In the genomic region with DNA sequence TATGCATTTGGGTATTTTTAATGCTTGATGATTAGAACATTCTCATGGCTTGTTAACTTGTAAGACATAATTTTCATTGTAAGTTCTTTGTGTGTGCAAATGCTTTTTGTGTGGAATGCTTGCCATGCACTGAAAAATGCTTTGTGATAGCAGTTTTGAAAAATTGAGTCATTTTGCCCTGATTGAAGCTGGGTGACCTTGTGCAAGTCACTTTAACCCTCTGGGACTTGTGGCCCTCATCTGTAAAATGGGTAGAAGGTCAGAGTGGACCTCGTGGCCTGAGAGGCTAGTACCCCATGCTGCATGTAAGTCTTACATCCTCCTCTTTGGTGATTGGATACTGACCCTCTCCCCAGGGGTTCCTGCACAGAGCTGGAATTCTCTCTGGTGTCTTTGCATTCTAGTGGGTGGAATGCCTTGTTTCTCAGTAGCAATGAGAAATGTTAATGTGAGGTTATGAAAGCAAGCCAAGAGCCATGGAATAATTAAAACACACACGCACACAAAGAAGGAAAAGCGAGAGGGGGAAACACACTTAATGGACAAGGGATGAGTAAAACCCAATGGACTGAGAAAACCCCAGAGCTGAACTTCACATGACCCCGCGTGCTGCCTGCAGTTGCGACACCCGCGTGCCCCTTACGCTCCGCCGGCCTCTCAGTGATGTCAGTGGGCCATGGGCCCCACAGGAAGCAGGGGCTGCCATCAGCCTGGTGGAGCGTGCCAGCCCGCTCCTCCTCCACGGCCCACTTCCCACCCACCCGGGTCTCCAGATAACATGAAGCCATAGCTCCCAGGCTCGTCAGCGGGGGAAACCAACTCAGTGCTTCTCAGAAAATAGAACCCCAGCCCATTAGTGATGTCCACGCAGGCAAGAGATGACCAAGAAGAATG, we compare ENCODE assay signal across 8 cellular contexts. TPM values are rescaled to one million over a fixed set of nuclear protein-coding genes. Genes with fewer than 3 reads are reported as not detected.
DNase-seq lines count a peak whose midpoint lies in the region; ATAC-seq and TF ChIP-seq lines count a peak whose summit lies in the region.

No MANE protein-coding gene starts in this region.

- peaks cover 15% of the 10 kb centered on the region for H3K9me3 Mint-ChIP-seq in activated CD4-positive, alpha-beta memory T cell treated with anti-CD3 and anti-CD28 coated beads, Interleukin-2, amount 10 ng/mL, durations not matched to agents 7 days and 5 days
- H3K9me3 Mint-ChIP-seq in activated CD4-positive, alpha-beta memory T cell treated with anti-CD3 and anti-CD28 coated beads for 36 hours, result peaks cover 8% of the 10 kb centered on the region
- H3K9me3 Mint-ChIP-seq in activated T-helper 17 cell treated with anti-CD3 and anti-CD28 coated beads, Interleukin-2, amount 50 U/mL, for 72 hours, result no peaks in the 10 kb centered on the region

- H3K4me3 ChIP-seq in upper lobe of left lung, result no peak overlapping the region

- H3K27ac ChIP-seq in upper lobe of left lung, result peak overlapping the region; percentile 42 to 66 (median 51)

- TF ChIP-seq POLR2A in upper lobe of left lung (IDR thresholded peaks at IDR 0.05), result peak in 1 of 4 donors; percentile 16

- ATAC-seq in HG03439 (IDR thresholded peaks at IDR 0.05; ENCODE audit: unreplicated experiment) (peak; percentile 39), left lobe of liver (peak; percentile 62), upper lobe of left lung (ENCODE audit: low FRiP score in 2 of 2) (peak in 1 of 2 donors; percentile 80)
- no peak for ATAC-seq in activated T-helper 17 cell treated with anti-CD3 and anti-CD28 coated beads, Interleukin-2, amount 50 U/mL, for 72 hours (replicated peaks)

- no peak for TF ChIP-seq CTCF in upper lobe of left lung (IDR thresholded peaks at IDR 0.05)

- peaks cover 82% of the 10 kb centered on the region for H3K36me3 Mint-ChIP-seq in activated CD4-positive, alpha-beta memory T cell treated with anti-CD3 and anti-CD28 coated beads, Interleukin-2, amount 10 ng/mL, durations not matched to agents 7 days and 5 days (ENCODE audit: low read depth)
- peaks cover 27% of the 10 kb centered on the region for H3K36me3 Mint-ChIP-seq in activated CD4-positive, alpha-beta memory T cell treated with anti-CD3 and anti-CD28 coated beads for 36 hours
- peaks cover 46% of the 10 kb centered on the region for H3K36me3 Mint-ChIP-seq in activated T-helper 17 cell treated with anti-CD3 and anti-CD28 coated beads, Interleukin-2, amount 50 U/mL, for 72 hours (ENCODE audit: low read depth)

- POLR2A ChIA-PET in activated CD4-positive, alpha-beta memory T cell treated with anti-CD3 and anti-CD28 coated beads, Interleukin-2, amount 10 ng/mL, durations not matched to agents 7 days and 5 days (lab: Charles Lee), result interaction anchor here (1.3 to 19.8 kb wide), 5 partner anchors 8 to 44 kb away, joined by 4 to 489 read pairs (median 8); partner anchors contain the start of gene SMAD3
- POLR2A ChIA-PET in activated CD4-positive, alpha-beta memory T cell treated with anti-CD3 and anti-CD28 coated beads for 36 hours (lab: Charles Lee), result interaction anchor here (1.5 kb wide), 1 partner anchor 12 kb away, joined by 4 read pairs; no protein-coding TSS in a partner anchor

- H3K27me3 Mint-ChIP-seq in activated CD4-positive, alpha-beta memory T cell treated with anti-CD3 and anti-CD28 coated beads, Interleukin-2, amount 10 ng/mL, durations not matched to agents 7 days and 5 days, result no peaks in the 10 kb centered on the region
- H3K27me3 Mint-ChIP-seq in activated CD4-positive, alpha-beta memory T cell treated with anti-CD3 and anti-CD28 coated beads for 36 hours, result no peaks in the 10 kb centered on the region
- H3K27me3 Mint-ChIP-seq in activated T-helper 17 cell treated with anti-CD3 and anti-CD28 coated beads, Interleukin-2, amount 50 U/mL, for 72 hours, result no peaks in the 10 kb centered on the region

- no peaks in the 10 kb centered on the region for H3K36me3 ChIP-seq in upper lobe of left lung

- 58 to 71% methylated on average over 18 of the region's 18 CpGs for WGBS in upper lobe of left lung, 2 donors

- CTCF ChIA-PET in activated CD4-positive, alpha-beta memory T cell treated with anti-CD3 and anti-CD28 coated beads, Interleukin-2, amount 10 ng/mL, durations not matched to agents 7 days and 5 days (lab: Charles Lee), result no interaction called here
- CTCF ChIA-PET in activated CD4-positive, alpha-beta memory T cell treated with anti-CD3 and anti-CD28 coated beads for 36 hours (lab: Charles Lee), result no interaction called here

- H3K9me3 ChIP-seq in upper lobe of left lung, result no peaks in the 10 kb centered on the region

- H3K4me1 Mint-ChIP-seq in activated CD4-positive, alpha-beta memory T cell treated with anti-CD3 and anti-CD28 coated beads, Interleukin-2, amount 10 ng/mL, durations not matched to agents 7 days and 5 days, result peaks cover 59% of the 10 kb centered on the region
- H3K4me1 Mint-ChIP-seq in activated CD4-positive, alpha-beta memory T cell treated with anti-CD3 and anti-CD28 coated beads for 36 hours (ENCODE audit: low read depth), result peaks cover 55% of the 10 kb centered on the region
- H3K4me1 Mint-ChIP-seq in activated T-helper 17 cell treated with anti-CD3 and anti-CD28 coated beads, Interleukin-2, amount 50 U/mL, for 72 hours, result peaks cover 64% of the 10 kb centered on the region

- no peak for DNase-seq in activated CD4-positive, alpha-beta memory T cell treated with anti-CD3 and anti-CD28 coated beads, Interleukin-2, amount 10 ng/mL, durations not matched to agents 7 days and 5 days
- DNase-seq in activated CD4-positive, alpha-beta memory T cell treated with anti-CD3 and anti-CD28 coated beads for 36 hours, result no peak
- DNase-seq in left lobe of liver (ENCODE audit: low spot score) (peak; percentile 61), upper lobe of left lung (peak; percentile 59 to 89), NCI-H526 (lab: John Stamatoyannopoulos, UW) (no peak)
- DNase-seq in activated CD8-positive, alpha-beta memory T cell treated with anti-CD3 and anti-CD28 coated beads for 24 hours, result no peak

- peak in 1 of 4 donors; percentile 77 for TF ChIP-seq EP300 in upper lobe of left lung (IDR thresholded peaks at IDR 0.05)

- intact Hi-C loops in activated CD4-positive, alpha-beta memory T cell treated with anti-CD3 and anti-CD28 coated beads for 36 hours (cut with micrococcal nuclease), result no loop called here

- no peaks in the 10 kb centered on the region for H3K27me3 ChIP-seq in upper lobe of left lung

- H3K27ac Mint-ChIP-seq in activated CD4-positive, alpha-beta memory T cell treated with anti-CD3 and anti-CD28 coated beads, Interleukin-2, amount 10 ng/mL, durations not matched to agents 7 days and 5 days, result peak overlapping the region; percentile 74
- H3K27ac Mint-ChIP-seq in activated CD4-positive, alpha-beta memory T cell treated with anti-CD3 and anti-CD28 coated beads for 36 hours, result no peak overlapping the region
- no peak overlapping the region for H3K27ac Mint-ChIP-seq in activated T-helper 17 cell treated with anti-CD3 and anti-CD28 coated beads, Interleukin-2, amount 50 U/mL, for 72 hours

- H3K4me3 Mint-ChIP-seq in activated CD4-positive, alpha-beta memory T cell treated with anti-CD3 and anti-CD28 coated beads, Interleukin-2, amount 10 ng/mL, durations not matched to agents 7 days and 5 days, result no peak overlapping the region
- H3K4me3 Mint-ChIP-seq in activated CD4-positive, alpha-beta memory T cell treated with anti-CD3 and anti-CD28 coated beads for 36 hours, result no peak overlapping the region
- H3K4me3 Mint-ChIP-seq in activated T-helper 17 cell treated with anti-CD3 and anti-CD28 coated beads, Interleukin-2, amount 50 U/mL, for 72 hours, result peak overlapping the region; percentile 55

- peaks cover 54 to 67% (median 62%) of the 10 kb centered on the region in 4 donors for H3K4me1 ChIP-seq in upper lobe of left lung

RNA-seq across cellular contexts. Expression of gene SMAD3, which starts 44.0 kb away (rescaled TPM):
- 100 to 1,000 TPM; 145 to 148 TPM for total RNA-seq in activated CD4-positive, alpha-beta memory T cell treated with anti-CD3 and anti-CD28 coated beads, Interleukin-2, amount 10 ng/mL, durations not matched to agents 7 days and 5 days
- 10 to 100 TPM; 50.2 to 50.5 TPM for total RNA-seq in activated CD4-positive, alpha-beta memory T cell treated with anti-CD3 and anti-CD28 coated beads for 36 hours
- total RNA-seq in activated T-helper 17 cell treated with anti-CD3 and anti-CD28 coated beads, Interleukin-2, amount 50 U/mL, for 72 hours, result 10 to 100 TPM; 57.0 to 94.9 TPM
- total RNA-seq in left lobe of liver (17.1 TPM), upper lobe of left lung (10 to 100 TPM; 31.7 to 44.5 (median 36.3) TPM)

Comparison
In these comparisons a context has a peak if more than half of its experiments do, and no peak if none do; other contexts are left out.
1. DNase-seq: peak in left lobe of liver (single experiment) and upper lobe of left lung (2 of 2); none in activated CD4-positive, alpha-beta memory T cell treated with anti-CD3 and anti-CD28 coated beads, Interleukin-2, amount 10 ng/mL, durations not matched to agents 7 days and 5 days (single experiment), activated CD4-positive, alpha-beta memory T cell treated with anti-CD3 and anti-CD28 coated beads for 36 hours (single experiment), activated CD8-positive, alpha-beta memory T cell treated with anti-CD3 and anti-CD28 coated beads for 24 hours (single experiment) and NCI-H526 (0 of 2).